In the genomic region with DNA sequence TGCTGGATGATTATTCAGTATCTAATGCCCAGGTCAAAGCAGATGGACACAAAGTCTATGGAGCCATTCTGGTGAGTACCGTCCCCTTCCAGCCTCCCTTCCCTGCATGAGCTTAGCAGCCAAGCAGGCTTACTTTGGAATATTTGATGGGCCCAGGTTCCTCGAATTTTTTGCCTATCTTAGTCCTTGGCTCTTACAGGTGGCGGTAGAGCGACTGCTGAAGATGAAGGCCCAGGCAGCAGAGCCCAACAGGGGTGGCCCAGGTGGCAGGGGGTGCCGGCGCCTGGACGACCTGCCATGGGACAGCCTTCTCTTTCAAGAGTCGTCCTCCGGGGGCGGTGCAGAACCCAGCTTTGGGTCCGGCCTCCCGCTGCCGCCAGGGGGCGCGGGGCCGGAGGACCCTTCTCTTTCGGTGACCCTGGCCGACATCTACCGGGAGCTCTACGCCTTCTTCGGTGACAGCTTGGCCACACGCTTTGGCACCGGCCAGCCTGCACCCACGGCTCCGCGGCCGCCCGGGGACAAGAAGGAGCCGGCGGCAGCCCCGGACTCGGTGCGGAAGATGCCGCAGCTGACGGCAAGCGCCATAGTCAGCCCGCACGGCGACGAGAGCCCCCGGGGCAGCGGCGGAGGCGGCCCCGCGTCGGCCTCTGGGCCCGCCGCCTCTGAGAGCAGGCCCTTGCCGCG, we compare ENCODE assay signal across 8 cellular contexts. TPM values are rescaled to one million over a fixed set of nuclear protein-coding genes. Genes with fewer than 3 reads are reported as not detected.
DNase-seq lines count a peak whose midpoint lies in the region; ATAC-seq, FAIRE-seq and TF ChIP-seq lines count a peak whose summit lies in the region.

No MANE protein-coding gene starts in this region.

- H3K9ac ChIP-seq in NT2/D1 (ENCODE audit: insufficient read length, low read depth) (peak overlapping the region; percentile 92), endodermal cell (ENCODE audit: extremely low read depth, low read length, poor library complexity, severe bottlenecking) (peak overlapping the region; percentile 78)

- no peak for FAIRE-seq in HTR-8/SVneo (lab: Jason Lieb, UNC)

- peak overlapping the region; percentile 81 for H3K27ac Mint-ChIP-seq in endodermal cell

- 6 to 10% methylated on average over 22 to 51 of the region's 51 CpGs for WGBS in endodermal cell (ENCODE audit: insufficient coverage in 1 of 2, insufficient read length in 1 of 2), 2 experiments
- 5% methylated on average over 48 to 50 of the region's 51 CpGs for WGBS in mesodermal cell (ENCODE audit: insufficient coverage in 2 of 2), 2 experiments

- H3K27me3 Mint-ChIP-seq in endodermal cell (ENCODE audit: insufficient read depth): no peaks in the 10 kb centered on the region

- H3K36me3 Mint-ChIP-seq in endodermal cell (ENCODE audit: low read depth): peaks cover 45% of the 10 kb centered on the region

- peaks cover 9% of the 10 kb centered on the region for H3K4me1 Mint-ChIP-seq in endodermal cell

- peak; percentile 58 for ATAC-seq in GM21360 (IDR thresholded peaks at IDR 0.05; ENCODE audit: unreplicated experiment)

- H3K4me3 Mint-ChIP-seq in endodermal cell: peak overlapping the region; percentile 89

- H3K27ac ChIP-seq in endodermal cell (ENCODE audit: low read depth, low read length) (peak overlapping the region; percentile 80), mesodermal cell (ENCODE audit: low read depth, low read length, severe bottlenecking) (peak overlapping the region; percentile 86)

- no peaks in the 10 kb centered on the region for H3K27me3 ChIP-seq in NT2/D1 (ENCODE audit: insufficient read depth, insufficient read length)
- H3K27me3 ChIP-seq in endodermal cell (ENCODE audit: control insufficient read depth, insufficient read depth, low read length, poor library complexity, severe bottlenecking): no peaks in the 10 kb centered on the region

- H3K4me3 ChIP-seq in NT2/D1 (ENCODE audit: insufficient read length, low read depth): peak overlapping the region; percentile 89
- peak overlapping the region; percentile 97 for H3K4me3 ChIP-seq in endodermal cell (ENCODE audit: low read length)
- peak overlapping the region; percentile 90 for H3K4me3 ChIP-seq in mesodermal cell (ENCODE audit: extremely low read depth, insufficient read depth, low read length, poor library complexity, severe bottlenecking)

- DNase-seq in COLO829 (ENCODE audit: low spot score) (peak; percentile 62), HTR-8/SVneo (ENCODE audit: insufficient read length, low spot score) (peak; percentile 90), NT2/D1 (ENCODE audit: low read depth, low spot score) (peak; percentile 82), endodermal cell (peak; percentile 97)
- DNase-seq in activated CD8-positive, alpha-beta memory T cell treated with anti-CD3 and anti-CD28 coated beads, Interleukin-2, amount 50 U/mL, for 48 hours: peak; percentile 94
- DNase-seq in stimulated activated CD8-positive, alpha-beta memory T cell treated with anti-CD3 and anti-CD28 coated beads, Interleukin-15, amount 100 ng/mL, for 4 hours (ENCODE audit: low read depth in 2 of 2): peak; percentile 68 to 70

- peaks cover 3% of the 10 kb centered on the region for H3K4me1 ChIP-seq in NT2/D1 (ENCODE audit: insufficient read depth, insufficient read length)
- no peaks in the 10 kb centered on the region for H3K4me1 ChIP-seq in endodermal cell (ENCODE audit: control insufficient read depth, insufficient read depth, low read length)
- peaks cover 12% of the 10 kb centered on the region for H3K4me1 ChIP-seq in mesodermal cell (ENCODE audit: control insufficient read depth, insufficient read depth, low read length, poor library complexity, severe bottlenecking)

- peaks cover 65% of the 10 kb centered on the region for H3K36me3 ChIP-seq in NT2/D1 (ENCODE audit: insufficient read depth, insufficient read length, low read length)
- peaks cover 44% of the 10 kb centered on the region for H3K36me3 ChIP-seq in endodermal cell (ENCODE audit: control insufficient read depth, insufficient read depth, low read length)
- H3K36me3 ChIP-seq in mesodermal cell (ENCODE audit: control insufficient read depth, insufficient read depth, low read length): peaks cover 58% of the 10 kb centered on the region

- H3K9me3 Mint-ChIP-seq in endodermal cell: no peaks in the 10 kb centered on the region

- H3K9me3 ChIP-seq in NT2/D1 (ENCODE audit: insufficient read depth, low read length) (no peaks in the 10 kb centered on the region), endodermal cell (ENCODE audit: control insufficient read depth, low read length) (no peaks in the 10 kb centered on the region), mesodermal cell (ENCODE audit: control insufficient read depth, low read length) (no peaks in the 10 kb centered on the region)

- peak; percentile 98 for TF ChIP-seq CTCF in endodermal cell (conservative IDR thresholded peaks at IDR 0.05)

RNA-seq across cellular contexts. Expression of a gene that starts 0.7 kb away (rescaled TPM):
- 10 to 100 TPM; 31.0 TPM for total RNA-seq in endodermal cell
- polyA plus RNA-seq in endodermal cell (2013, experiment 1 of 2): 38.9 TPM
- 28.8 TPM for polyA plus RNA-seq in endodermal cell (2013, experiment 2 of 2)
- polyA plus RNA-seq in mesodermal cell (2013, experiment 1 of 2): 44.9 TPM
- 41.4 TPM for polyA plus RNA-seq in mesodermal cell (2013, experiment 2 of 2)

RNA-seq across cellular contexts. Expression of a gene that starts 5.3 kb away (rescaled TPM):
- total RNA-seq in endodermal cell: 10 to 100 TPM; 18.4 to 21.0 TPM
- polyA plus RNA-seq in endodermal cell (2013, experiment 1 of 2): 19.9 TPM
- 19.4 TPM for polyA plus RNA-seq in endodermal cell (2013, experiment 2 of 2)
- 14.6 TPM for polyA plus RNA-seq in mesodermal cell (2013, experiment 1 of 2)
- 16.0 TPM for polyA plus RNA-seq in mesodermal cell (2013, experiment 2 of 2)

RNA-seq across cellular contexts. Expression of a gene that starts 15.3 kb away (rescaled TPM):
- total RNA-seq in endodermal cell: 10 to 100 TPM; 37.4 to 41.7 TPM
- 31.8 TPM for polyA plus RNA-seq in endodermal cell (2013, experiment 1 of 2)
- polyA plus RNA-seq in endodermal cell (2013, experiment 2 of 2): 29.4 TPM
- polyA plus RNA-seq in mesodermal cell (2013, experiment 1 of 2): 15.4 TPM
- polyA plus RNA-seq in mesodermal cell (2013, experiment 2 of 2): 18.4 TPM

RNA-seq across cellular contexts. Expression of a gene that starts 18.8 kb away (rescaled TPM):
- total RNA-seq in endodermal cell: 10 to 100 TPM; 45.8 to 61.4 TPM
- 60.6 TPM for polyA plus RNA-seq in endodermal cell (2013, experiment 1 of 2)
- polyA plus RNA-seq in endodermal cell (2013, experiment 2 of 2): 59.8 TPM
- 47.4 TPM for polyA plus RNA-seq in mesodermal cell (2013, experiment 1 of 2)
- polyA plus RNA-seq in mesodermal cell (2013, experiment 2 of 2): 44.0 TPM

RNA-seq across cellular contexts. Expression of a gene that starts 25.1 kb away (rescaled TPM):
- total RNA-seq in endodermal cell: 100 to 1,000 TPM; 107 to 137 TPM
- polyA plus RNA-seq in endodermal cell (2013, experiment 1 of 2): 134 TPM
- polyA plus RNA-seq in endodermal cell (2013, experiment 2 of 2): 125 TPM
- 97.1 TPM for polyA plus RNA-seq in mesodermal cell (2013, experiment 1 of 2)
- polyA plus RNA-seq in mesodermal cell (2013, experiment 2 of 2): 86.4 TPM

Comparison
In these comparisons a context has a peak if more than half of its experiments do, and no peak if none do; other contexts are left out.
1. Peak in every context shown above with its lines: DNase-seq, ATAC-seq, H3K4me3 ChIP-seq and H3K27ac ChIP-seq.